Comparison of ENCODE assay signal across 1 cellular context in the genomic region with DNA sequence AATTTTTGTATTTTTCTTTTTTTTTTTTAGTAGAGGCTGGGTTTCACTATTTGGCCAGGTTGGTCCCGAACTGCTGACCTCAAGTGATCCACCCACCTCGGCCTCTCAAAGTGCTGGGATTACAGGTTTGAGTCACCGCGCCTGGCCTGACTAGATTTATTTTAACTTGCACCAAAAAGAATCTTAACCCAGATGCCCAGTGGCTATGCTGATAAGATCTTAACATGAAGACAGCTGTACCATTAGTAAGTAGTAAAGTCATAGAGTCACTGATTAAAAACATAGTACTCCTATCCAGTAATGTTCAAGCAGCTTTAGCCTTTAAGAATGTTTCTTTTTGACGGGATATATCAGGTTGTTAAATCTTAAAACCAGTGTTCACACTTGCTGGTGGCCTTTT.
TF ChIP-seq lines count a peak whose summit lies in the region.

No MANE protein-coding gene starts in this region.

TF ChIP-seq in WTC11, 78 proteins besides CTCF, POLR2A, EP300 and RAD21 (continued from another document):
- TF ChIP-seq, protein P1, sequence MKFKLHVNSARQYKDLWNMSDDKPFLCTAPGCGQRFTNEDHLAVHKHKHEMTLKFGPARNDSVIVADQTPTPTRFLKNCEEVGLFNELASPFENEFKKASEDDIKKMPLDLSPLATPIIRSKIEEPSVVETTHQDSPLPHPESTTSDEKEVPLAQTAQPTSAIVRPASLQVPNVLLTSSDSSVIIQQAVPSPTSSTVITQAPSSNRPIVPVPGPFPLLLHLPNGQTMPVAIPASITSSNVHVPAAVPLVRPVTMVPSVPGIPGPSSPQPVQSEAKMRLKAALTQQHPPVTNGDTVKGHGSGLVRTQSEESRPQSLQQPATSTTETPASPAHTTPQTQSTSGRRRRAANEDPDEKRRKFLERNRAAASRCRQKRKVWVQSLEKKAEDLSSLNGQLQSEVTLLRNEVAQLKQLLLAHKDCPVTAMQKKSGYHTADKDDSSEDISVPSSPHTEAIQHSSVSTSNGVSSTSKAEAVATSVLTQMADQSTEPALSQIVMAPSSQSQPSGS (CRISPR knock-in tag; IDR thresholded peaks at IDR 0.05; ENCODE audit: borderline replicate concordance, low read depth): no peak
- TF ChIP-seq TEAD1 (CRISPR knock-in tag; IDR thresholded peaks at IDR 0.05): no peak
- TF ChIP-seq, protein P2, sequence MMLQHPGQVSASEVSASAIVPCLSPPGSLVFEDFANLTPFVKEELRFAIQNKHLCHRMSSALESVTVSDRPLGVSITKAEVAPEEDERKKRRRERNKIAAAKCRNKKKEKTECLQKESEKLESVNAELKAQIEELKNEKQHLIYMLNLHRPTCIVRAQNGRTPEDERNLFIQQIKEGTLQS (CRISPR knock-in tag; conservative IDR thresholded peaks at IDR 0.05): no peak
- no peak for TF ChIP-seq CBFB (CRISPR knock-in tag; IDR thresholded peaks at IDR 0.05; ENCODE audit: low read depth)
TF ChIP-seq in WTC11: peak in this region for 0.
